ENCODE assay signal across 19 cellular contexts in the genomic region with DNA sequence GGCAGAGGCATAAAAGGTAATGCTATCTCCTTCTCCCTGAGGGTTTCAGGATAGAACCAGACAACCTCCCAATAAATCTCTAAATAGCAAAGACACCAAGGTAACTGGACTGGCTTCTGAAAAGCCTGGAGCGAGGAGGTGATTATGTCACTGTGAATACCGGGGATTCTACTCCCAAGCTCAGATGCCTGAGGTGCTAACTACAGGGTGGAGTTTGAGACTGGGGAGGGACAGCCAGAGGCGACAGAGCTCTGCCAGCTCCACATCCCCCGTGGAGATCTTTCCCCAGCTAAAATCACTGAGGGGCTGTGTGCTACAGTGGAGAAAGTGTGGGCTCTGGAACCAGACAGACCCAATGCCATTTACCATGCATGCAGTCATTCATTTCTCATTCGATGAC. TPM values are rescaled to one million over a fixed set of nuclear protein-coding genes. Genes with fewer than 3 reads are reported as not detected.
"Had no signal": no experiment of that assay in that cellular context is flagged by ENCODE, and none has a peak within 500 bp of the region (broad histone marks: within the 10 kb centered on the region; RNA-seq: fewer than 3 reads in every experiment).

No MANE protein-coding gene starts in this region.

- H3K36me3 ChIP-seq: colonic mucosa, ovary, prostate gland, tibial nerve had no signal

- H3K4me1 ChIP-seq: colonic mucosa, foreskin keratinocyte, prostate gland, testis, tibial nerve had no signal

- H3K27me3 ChIP-seq: colonic mucosa, ovary, testis, tibial nerve had no signal

- ATAC-seq: foreskin keratinocyte; left colon; left ventricle myocardium superior; naive thymus-derived CD4-positive, alpha-beta T cell; sciatic nerve; stimulated activated naive B cell treated with anti-CD40 and anti-IgM and Interleukin-4, amounts not matched to agents 10 μg/mL and 1 μg/mL and 100 μg/mL, for 72 hours; stimulated activated naive CD8-positive, alpha-beta T cell treated with anti-CD3 and anti-CD28 coated beads, Interleukin-15, amount 100 ng/mL, for 72 hours had no signal

- H3K27ac ChIP-seq: colonic mucosa, foreskin keratinocyte, ovary, prostate gland, testis, tibial nerve had no signal

- H3K9me3 ChIP-seq: colonic mucosa, ovary, prostate gland, testis, tibial nerve had no signal

- H3K4me3 ChIP-seq: colonic mucosa, lung, ovary, prostate gland, testis, tibial nerve had no signal

- DNase-seq: colonic mucosa; dermis blood vessel endothelial cell; erythroblast; foreskin keratinocyte; left colon; left ventricle myocardium superior; mesenchymal stem cell; naive thymus-derived CD4-positive, alpha-beta T cell; nucleus accumbens; ovary; stimulated activated CD4-positive, alpha-beta T cell treated with anti-CD3 and anti-CD28 coated beads, Interleukin-2, amount 100 ng/mL, for 24 hours; stimulated activated CD4-positive, alpha-beta T cell treated with anti-CD3 and anti-CD28 coated beads, Interleukin-4, amount 100 ng/mL, for 4 hours; stimulated activated naive B cell treated with anti-CD40 and anti-IgM and Interleukin-4, amounts not matched to agents 10 μg/mL and 1 μg/mL and 100 μg/mL, for 72 hours; stimulated activated naive CD8-positive, alpha-beta T cell treated with anti-CD3 and anti-CD28 coated beads, Interleukin-15, amount 100 ng/mL, for 72 hours; testis had no signal

RNA-seq across cellular contexts. Expression of a gene that starts 7.9 kb away (rescaled TPM):
- polyA plus RNA-seq: naive thymus-derived CD4-positive, alpha-beta T cell had no signal
